ENCODE assay signal across 13 cellular contexts in the genomic region with DNA sequence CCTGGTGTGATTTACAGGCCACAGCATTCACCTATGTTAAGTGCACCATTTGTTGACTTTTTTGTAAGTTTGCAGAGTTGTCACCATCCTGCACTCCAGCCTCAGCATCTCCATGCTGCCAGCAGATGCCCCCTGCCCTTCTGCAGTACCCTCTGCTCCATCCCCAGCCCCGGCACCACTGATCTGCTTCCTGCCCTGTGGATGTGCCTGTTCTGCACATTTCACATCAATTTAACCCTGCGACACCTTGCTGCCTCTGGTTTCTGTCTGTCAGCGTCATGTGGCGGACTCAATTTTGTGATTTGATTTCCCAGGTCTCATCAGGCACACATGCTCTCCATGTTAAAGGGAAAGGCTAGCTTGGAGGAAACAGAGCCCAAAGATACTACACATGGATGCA. TPM values are rescaled to one million over a fixed set of nuclear protein-coding genes. Genes with fewer than 3 reads are reported as not detected.
"Had no signal": no experiment of that assay in that cellular context is flagged by ENCODE, and none has a peak within 500 bp of the region (broad histone marks: within the 10 kb centered on the region; RNA-seq: fewer than 3 reads in every experiment).

No MANE protein-coding gene starts in this region.

RNA-seq across cellular contexts. Expression of a gene that starts 36.5 kb away (rescaled TPM):
- total RNA-seq: activated B cell treated with CpG ODN at 0.5 μM for 24 hours; activated CD4-positive, alpha-beta memory T cell treated with anti-CD3 and anti-CD28 coated beads for 36 hours; activated CD4-positive, alpha-beta T cell treated with anti-CD3 and anti-CD28 coated beads, Interleukin-2, amount 10 ng/mL, durations not matched to agents 24 days and 14 days; activated CD8-positive, alpha-beta memory T cell treated with anti-CD3 and anti-CD28 coated beads for 36 hours; activated CD8-positive, alpha-beta T cell treated with anti-CD3 and anti-CD28 coated beads for 36 hours; activated naive CD4-positive, alpha-beta T cell treated with anti-CD3 and anti-CD28 coated beads for 36 hours; activated naive CD4-positive, alpha-beta T cell treated with anti-CD3 and anti-CD28 coated beads, Interleukin-2, amount 50 U/mL, for 72 hours; activated naive CD8-positive, alpha-beta T cell treated with anti-CD3 and anti-CD28 coated beads for 36 hours; activated T-helper 1 cell treated with anti-CD3 and anti-CD28 coated beads, Interleukin-12 subunit alpha, Interleukin-12 subunit beta, Interleukin-2, Interleukin-4 antibody, amounts not matched to agents 30 ng/mL and 10 ng/mL and 1 ng/mL, durations not matched to agents 14 hours and 24 hours and 36 hours; activated T-helper 17 cell treated with anti-CD3 and anti-CD28 coated beads, Interleukin-2, amount 50 U/mL, for 72 hours; aorta; breast epithelium; cardiac muscle cell had no signal
- polyA plus RNA-seq: aorta had no signal
